In the genomic region with DNA sequence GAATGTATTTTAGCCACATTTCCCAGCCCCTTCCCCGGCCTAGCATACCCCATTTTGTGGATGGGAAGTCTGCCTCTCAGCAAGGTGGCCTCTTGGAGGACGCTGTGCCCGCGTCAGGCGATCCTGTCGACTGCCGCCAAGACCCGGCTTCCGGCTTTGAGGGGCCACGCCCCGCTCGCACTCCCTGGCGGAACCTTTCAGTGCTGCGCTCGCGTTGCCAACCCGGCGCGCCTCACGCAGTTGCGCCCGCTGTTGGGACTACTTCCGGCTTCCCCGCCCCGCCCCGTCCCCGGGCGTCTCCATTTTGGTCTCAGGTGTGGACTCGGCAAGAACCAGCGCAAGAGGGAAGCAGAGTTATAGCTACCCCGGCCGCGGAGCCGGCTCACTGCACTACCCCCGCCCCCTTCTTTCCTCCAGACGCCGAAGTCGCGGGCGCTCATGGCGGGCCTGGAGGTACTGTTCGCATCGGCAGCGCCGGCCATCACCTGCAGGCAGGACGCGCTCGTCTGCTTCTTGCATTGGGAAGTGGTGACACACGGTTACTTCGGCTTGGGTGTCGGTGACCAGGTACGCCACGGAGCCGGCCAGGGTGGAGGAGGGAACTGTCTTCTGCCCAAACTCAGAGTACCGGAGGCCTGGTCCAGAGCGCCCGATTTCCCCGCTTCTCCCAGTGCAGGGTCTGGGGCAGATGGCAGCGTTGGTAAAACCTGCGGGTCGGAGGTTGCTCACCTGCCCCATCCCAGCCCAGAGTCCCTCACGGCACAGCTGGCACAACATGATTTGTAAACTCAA, we compare ENCODE assay signal across 9 cellular contexts. TPM values are rescaled to one million over a fixed set of nuclear protein-coding genes. Genes with fewer than 3 reads are reported as not detected.
DNase-seq lines count a peak whose midpoint lies in the region; ATAC-seq, FAIRE-seq and TF ChIP-seq lines count a peak whose summit lies in the region.
"Had no signal": no experiment of that assay in that cellular context is flagged by ENCODE, and none has a peak within 500 bp of the region (broad histone marks: within the 10 kb centered on the region; RNA-seq: fewer than 3 reads in every experiment).

A gene with protein sequence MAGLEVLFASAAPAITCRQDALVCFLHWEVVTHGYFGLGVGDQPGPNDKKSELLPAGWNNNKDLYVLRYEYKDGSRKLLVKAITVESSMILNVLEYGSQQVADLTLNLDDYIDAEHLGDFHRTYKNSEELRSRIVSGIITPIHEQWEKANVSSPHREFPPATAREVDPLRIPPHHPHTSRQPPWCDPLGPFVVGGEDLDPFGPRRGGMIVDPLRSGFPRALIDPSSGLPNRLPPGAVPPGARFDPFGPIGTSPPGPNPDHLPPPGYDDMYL (plus strand): TSS at position 267 of the 792 bp plus-strand sequence. CDS start 172 bp downstream, at position 439.

- H3K36me3 ChIP-seq in keratinocyte (ENCODE audit: control insufficient read depth in 2 of 2, extremely low read depth in 1 of 2, insufficient read depth in 2 of 2, low read length in 2 of 2) = peaks cover 2 to 17% of the 10 kb centered on the region in 2 experiments

- ATAC-seq in GM19025 (IDR thresholded peaks at IDR 0.05; ENCODE audit: low read depth, unreplicated experiment) (peak; percentile 93), HG03342 (IDR thresholded peaks at IDR 0.05; ENCODE audit: unreplicated experiment) (peak; percentile 96)
- peak; percentile 97 to 98 for ATAC-seq in activated CD4-positive, CD25-positive, alpha-beta regulatory T cell treated with anti-CD3 and anti-CD28 coated beads, Interleukin-2, amount 50 U/mL, for 24 hours

- H2AFZ ChIP-seq in keratinocyte (ENCODE audit: control insufficient read depth, low read length) = peak within 1 kb of the TSS; percentile 96

- peak within 1 kb of the TSS; percentile 90 to 99 (median 99) for H3K4me3 ChIP-seq in keratinocyte (ENCODE audit: control insufficient read depth in 2 of 3, extremely low read depth in 1 of 3, insufficient read depth in 2 of 3, low read depth in 1 of 3, low read length in 3 of 3)

- no peak for FAIRE-seq in keratinocyte (lab: Jason Lieb, UNC)
- FAIRE-seq: TTC549 had no signal

- peaks cover 50% of the 10 kb centered on the region for H3K79me2 ChIP-seq in keratinocyte (ENCODE audit: control insufficient read depth, insufficient read depth, low read length)

- dilution Hi-C loops in keratinocyte (cut with MboI; ENCODE audit: extremely low pct_ligation_motif_present, low sequenced_read_pairs) = no loop called here

- peak within 1 kb of the TSS; percentile 96 for H3K4me2 ChIP-seq in keratinocyte (ENCODE audit: control insufficient read depth, extremely low read depth, insufficient read depth, low read depth, low read length)

- H3K9ac ChIP-seq in keratinocyte (ENCODE audit: control insufficient read depth, extremely low read depth, insufficient read depth, low read length) = peak within 1 kb of the TSS; percentile 93

- no peaks in the 10 kb centered on the region for H3K27me3 ChIP-seq in keratinocyte (ENCODE audit: control insufficient read depth, extremely low read depth, insufficient read depth, low read length)

- DNase-seq in AG09319 (ENCODE audit: extremely low read depth, low read depth) (peak; percentile 76), NCI-H446 (lab: John Stamatoyannopoulos, UW) (peak; percentile 91 to 97), cerebellar cortex (ENCODE audit: low spot score) (peak; percentile 91), keratinocyte (ENCODE audit: low read depth, low spot score) (peak; percentile 33)
- DNase-seq in stimulated activated CD4-positive, alpha-beta T cell treated with anti-CD3 and anti-CD28 coated beads, Interleukin-15, amount 100 ng/mL, for 1 hour (ENCODE audit: low read depth in 1 of 2, low spot score in 1 of 2) = peak; percentile 93

- TF ChIP-seq CTCF in AG09319 (IDR thresholded peaks at IDR 0.05; ENCODE audit: low read depth, low read length) (no peak; the same call in 1 of the 2 replicates), keratinocyte (optimal IDR thresholded peaks at IDR 0.05 in 1 of 3, IDR thresholded peaks at IDR 0.05 in 1 of 3, conservative IDR thresholded peaks at IDR 0.05 in 1 of 3; ENCODE audit: extremely low read depth in 1 of 3, insufficient read depth in 2 of 3, low read length in 3 of 3) (no peak)

- peaks cover 4% of the 10 kb centered on the region for H3K9me1 ChIP-seq in keratinocyte (ENCODE audit: control insufficient read depth, extremely low read depth, insufficient read depth, low read length)

- H3K4me1 ChIP-seq in keratinocyte (ENCODE audit: control insufficient read depth, extremely low read depth, insufficient read depth, low read length) = peaks cover 33% of the 10 kb centered on the region

- H3K27ac ChIP-seq in keratinocyte (ENCODE audit: control insufficient read depth, insufficient read depth, low read length) = peak within 1 kb of the TSS; percentile 83

- peaks cover 6% of the 10 kb centered on the region for H4K20me1 ChIP-seq in keratinocyte (ENCODE audit: control insufficient read depth, extremely low read depth, insufficient read depth, low read length)

- H3K9me3 ChIP-seq in keratinocyte (ENCODE audit: control insufficient read depth, low read depth, low read length) = no peaks in the 10 kb centered on the region

RNA-seq across cellular contexts. Expression of the gene that starts here (rescaled TPM):
- 32.0 to 269 TPM (median 58.5 TPM) in 3 replicates for polyA plus RNA-seq in keratinocyte
- 47.0 TPM for polyA plus RNA-seq in keratinocyte (2011; ENCODE audit: low read depth)
- polyA plus RNA-seq in keratinocyte (2011; cell fraction: cytosol; rRNA removed) = 178 and 215 TPM in 2 replicates
- polyA plus RNA-seq in keratinocyte (2011; cell fraction: nucleus; rRNA removed) = 165 and 190 TPM in 2 replicates
- polyA plus RNA-seq in keratinocyte (2012; ENCODE audit: low replicate concordance) = 136 and 175 TPM in 2 replicates
- 55.5 to 139 TPM (median 102 TPM) in 3 replicates for polyA minus RNA-seq in keratinocyte
- polyA minus RNA-seq in keratinocyte (2011; cell fraction: cytosol; rRNA and poly(A)+ RNA removed) = 67.3 TPM
- polyA minus RNA-seq in keratinocyte (2011; cell fraction: nucleus; rRNA and poly(A)+ RNA removed) = 22.7 and 47.0 TPM in 2 replicates

Comparison
In these comparisons a context has a peak if more than half of its experiments do, and no peak if none do; other contexts are left out.
1. Peak in every context shown above with its lines: DNase-seq, ATAC-seq, H3K4me3 ChIP-seq and H3K27ac ChIP-seq.
2. DNase-seq: peak in every context shown above with its lines; median percentile 94 in NCI-H446; 93 in stimulated activated CD4-positive, alpha-beta T cell treated with anti-CD3 and anti-CD28 coated beads, Interleukin-15, amount 100 ng/mL, for 1 hour; 91 in cerebellar cortex; 76 in AG09319; 33 in keratinocyte.